Comparison of ENCODE assay signal across 26 cellular contexts in the genomic region with DNA sequence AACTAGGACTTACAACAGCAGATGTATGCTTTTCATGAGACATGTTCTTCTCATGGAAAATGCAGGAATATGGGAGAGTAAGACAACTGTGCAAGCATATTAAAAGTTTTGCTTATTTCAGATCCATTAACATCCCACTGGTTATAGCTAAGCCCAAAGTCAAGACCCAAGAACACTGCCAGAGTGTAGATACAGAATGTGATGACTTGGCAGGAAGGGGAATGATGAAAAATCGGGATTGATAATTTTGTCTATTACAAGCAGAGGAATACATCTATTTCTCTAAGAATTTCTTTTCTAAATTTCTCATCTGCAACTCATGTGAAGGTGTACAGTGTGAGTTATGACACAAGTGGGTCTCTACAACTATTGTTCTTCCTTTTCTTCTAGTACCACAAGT.
"Had no signal": no experiment of that assay in that cellular context is flagged by ENCODE, and none has a peak within 500 bp of the region (broad histone marks: within the 10 kb centered on the region; RNA-seq: fewer than 3 reads in every experiment).

No MANE protein-coding gene starts in this region.

- H3K27ac ChIP-seq: colonic mucosa, epithelial cell of prostate, esophagus squamous epithelium, gastrocnemius medialis, heart right ventricle, left lung, lower lobe of right lung had no signal

- H3K27me3 ChIP-seq: esophagus squamous epithelium, gastrocnemius medialis, heart right ventricle, left lung had no signal

- H3K4me1 ChIP-seq: colonic mucosa, esophagus squamous epithelium, gastrocnemius medialis, left lung, lower lobe of right lung had no signal

- H3K9me3 ChIP-seq: colonic mucosa, esophagus squamous epithelium, gastrocnemius medialis, lower lobe of right lung, mucosa of descending colon had no signal

- H3K4me3 ChIP-seq: colonic mucosa, esophagus squamous epithelium, gastrocnemius medialis, heart right ventricle, left lung, lower lobe of right lung, mucosa of descending colon had no signal

- FAIRE-seq: endometrium, islet of Langerhans, keratinocyte had no signal

- ATAC-seq: effector memory CD8-positive, alpha-beta T cell; esophagus mucosa; gastrocnemius medialis; heart right ventricle; left cardiac atrium; left lung; left ventricle myocardium superior; lower lobe of right lung; mucosa of descending colon had no signal

- DNase-seq: colonic mucosa; cortex of kidney; effector CD8-positive, alpha-beta T cell; effector memory CD8-positive, alpha-beta T cell; endodermal cell; erythroblast; esophagus squamous epithelium; foreskin fibroblast; foreskin melanocyte; gastrocnemius medialis; glutamatergic neuron; head of caudate nucleus; heart right ventricle; hippocampal formation; left cardiac atrium; left lung; left ventricle myocardium superior; lower lobe of right lung; mesenchymal stem cell; mucosa of descending colon; naive B cell had no signal

- H3K36me3 ChIP-seq: colonic mucosa, esophagus squamous epithelium, gastrocnemius medialis, heart right ventricle, left lung, lower lobe of right lung had no signal
